ENCODE assay signal across 1 cellular context in genomic region chr9:33320230-33320567, GRCh38.
TF ChIP-seq lines count a peak whose summit lies in the region.

No MANE protein-coding gene starts in this region.

TF ChIP-seq in HCT116, 20 proteins besides CTCF, POLR2A, EP300 and RAD21 (continued from another document):
- TF ChIP-seq ZBTB33 (IDR thresholded peaks at IDR 0.05; ENCODE audit: extremely low read depth, insufficient replicate concordance, low read length) (no peak), ZNF274 (IDR thresholded peaks at IDR 0.05; ENCODE audit: low read depth, low read length) (no peak), REST (IDR thresholded peaks at IDR 0.05; ENCODE audit: low read depth) (no peak), EZH2 (IDR thresholded peaks at IDR 0.05) (no peak), ZFX (IDR thresholded peaks at IDR 0.05) (no peak), POLR2AphosphoS5 (IDR thresholded peaks at IDR 0.05; ENCODE audit: low read depth, low read length) (no peak), FOSL1 (IDR thresholded peaks at IDR 0.05; ENCODE audit: low read depth) (no peak), EZH2phosphoT487 (IDR thresholded peaks at IDR 0.05; ENCODE audit: borderline replicate concordance) (no peak), ATF3 (IDR thresholded peaks at IDR 0.05) (no peak), ELF1 (IDR thresholded peaks at IDR 0.05; ENCODE audit: borderline replicate concordance, low read depth) (no peak), CEBPB (IDR thresholded peaks at IDR 0.05; ENCODE audit: low read depth) (no peak)
